In genomic region chr9:69388596-69388995, GRCh38 we compare ENCODE assay signal across 22 cellular contexts.
"Had no signal": no experiment of that assay in that cellular context is flagged by ENCODE, and none has a peak within 500 bp of the region (broad histone marks: within the 10 kb centered on the region; RNA-seq: fewer than 3 reads in every experiment).

No MANE protein-coding gene starts in this region.

- ATAC-seq: activated CD4-positive, CD25-positive, alpha-beta regulatory T cell treated with anti-CD3 and anti-CD28 coated beads, Interleukin-2, amount 50 U/mL, for 24 hours; activated CD8-positive, alpha-beta T cell treated with anti-CD3 and anti-CD28 coated beads for 36 hours; activated T-cell treated with anti-CD3 and anti-CD28 coated beads, Interleukin-2, amount 50 U/mL, for 72 hours; SK-N-SH treated with all-trans-retinoic acid at 6 μM for 48 hours had no signal

- DNase-seq: activated CD4-positive, alpha-beta T cell treated with anti-CD3 and anti-CD28 coated beads for 4 hours; activated CD8-positive, alpha-beta memory T cell treated with anti-CD3 and anti-CD28 coated beads, Interleukin-2, amount 50 U/mL, for 4 hours; activated CD8-positive, alpha-beta T cell treated with anti-CD3 and anti-CD28 coated beads for 36 hours; activated gamma-delta T cell treated with Interleukin-2 at 50 U/mL for 16 hours; activated naive CD4-positive, alpha-beta T cell treated with anti-CD3 and anti-CD28 coated beads, Interleukin-2, amount 10 ng/mL, durations not matched to agents 7 days and 5 days; activated naive CD8-positive, alpha-beta T cell treated with anti-CD3 and anti-CD28 coated beads for 36 hours; activated T-cell treated with anti-CD3 and anti-CD28 coated beads, Interleukin-2, amount 50 U/mL, for 72 hours; IMR-90; Kasumi-1; KBM-7; NCI-H1048; NCI-H146; NCI-H187 treated with DMSO at 0.1 percent for 48 hours; NCI-H2081 treated with DMSO at 0.1 percent for 48 hours; NCI-H446 treated with DMSO at 0.1 percent for 48 hours; NCI-H524 treated with DMSO at 0.1 percent for 48 hours; Peyer's patch; SHP77 had no signal

- H3K9me3 ChIP-seq: Peyer's patch, SJSA1 had no signal

- H3K4me1 ChIP-seq: Peyer's patch, SJSA1 had no signal

- H3K4me3 ChIP-seq: Peyer's patch, SJSA1 had no signal

- H3K36me3 ChIP-seq: Peyer's patch, SJSA1 had no signal

- H3K27me3 ChIP-seq: Peyer's patch, SJSA1 had no signal

- H3K27ac ChIP-seq: Peyer's patch, RWPE1, SJSA1 had no signal
